Comparison of ENCODE assay signal across 16 cellular contexts in genomic region chr7:18468794-18469193, GRCh38.
"Had no signal": no experiment of that assay in that cellular context is flagged by ENCODE, and none has a peak within 500 bp of the region (broad histone marks: within the 10 kb centered on the region; RNA-seq: fewer than 3 reads in every experiment).

No MANE protein-coding gene starts in this region.

- DNase-seq: activated CD4-positive, alpha-beta memory T cell treated with anti-CD3 and anti-CD28 coated beads, Interleukin-2, amount 10 ng/mL, durations not matched to agents 7 days and 5 days; activated CD4-positive, alpha-beta T cell treated with anti-CD3 and anti-CD28 coated beads for 36 hours; activated CD8-positive, alpha-beta memory T cell treated with anti-CD3 and anti-CD28 coated beads, Interleukin-2, amount 50 U/mL, for 48 hours; activated naive CD4-positive, alpha-beta T cell; aorta; esophagus squamous epithelium; foreskin fibroblast; head of caudate nucleus; left colon; naive thymus-derived CD8-positive, alpha-beta T cell; right cardiac atrium; stimulated activated CD4-positive, alpha-beta T cell treated with anti-CD3 and anti-CD28 coated beads, Interleukin-2, amount 100 ng/mL, for 24 hours; stimulated activated naive CD4-positive, alpha-beta T cell treated with Interleukin-2 at 50 U/mL for 16 hours; T-helper 9 cell; upper lobe of left lung; WERI-Rb-1 had no signal

- ATAC-seq: activated CD4-positive, alpha-beta T cell treated with anti-CD3 and anti-CD28 coated beads for 36 hours; left colon; naive thymus-derived CD8-positive, alpha-beta T cell; right cardiac atrium had no signal
